ENCODE assay signal across 12 cellular contexts in genomic region chr18:75261430-75262223, GRCh38. TPM values are rescaled to one million over a fixed set of nuclear protein-coding genes. Genes with fewer than 3 reads are reported as not detected.
DNase-seq lines count a peak whose midpoint lies in the region; ATAC-seq lines count a peak whose summit lies in the region.
"Had no signal": no experiment of that assay in that cellular context is flagged by ENCODE, and none has a peak within 500 bp of the region (broad histone marks: within the 10 kb centered on the region; RNA-seq: fewer than 3 reads in every experiment).

No MANE protein-coding gene starts in this region.

- H3K27me3 ChIP-seq in CD4-positive, alpha-beta memory T cell (ENCODE audit: insufficient read depth, low read length) = no peaks in the 10 kb centered on the region
- H3K27me3 ChIP-seq: BE2C, dorsolateral prefrontal cortex had no signal

- peak; percentile 33 for ATAC-seq in activated naive CD8-positive, alpha-beta T cell treated with anti-CD3 and anti-CD28 coated beads, Interleukin-2, amount 50 U/mL, for 24 hours
- ATAC-seq in HG02588 (IDR thresholded peaks at IDR 0.05; ENCODE audit: unreplicated experiment) = peak; percentile 73
- peak; percentile 90 for ATAC-seq in HG03520 (IDR thresholded peaks at IDR 0.05; ENCODE audit: unreplicated experiment)
- peak; percentile 74 for ATAC-seq in stimulated activated naive CD8-positive, alpha-beta T cell treated with anti-CD3 and anti-CD28 coated beads, Interleukin-15, amount 100 ng/mL, for 72 hours
- ATAC-seq: psoas muscle had no signal

- no peaks in the 10 kb centered on the region for H3K36me3 Mint-ChIP-seq in activated naive CD8-positive, alpha-beta T cell treated with anti-CD3 and anti-CD28 coated beads, Interleukin-2, amount 50 U/mL, for 24 hours (ENCODE audit: low read depth)
- peaks cover 4% of the 10 kb centered on the region for H3K36me3 Mint-ChIP-seq in activated naive CD8-positive, alpha-beta T cell treated with anti-CD3 and anti-CD28 coated beads for 36 hours
- peaks cover 0 to 4% of the 10 kb centered on the region in 2 donors for H3K36me3 Mint-ChIP-seq in CD4-positive, alpha-beta memory T cell

- no peak overlapping the region for H3K4me3 ChIP-seq in CD4-positive, alpha-beta memory T cell (ENCODE audit: low read length in 2 of 2)
- H3K4me3 ChIP-seq: dorsolateral prefrontal cortex, psoas muscle had no signal

- H3K27ac ChIP-seq in CD4-positive, alpha-beta memory T cell (ENCODE audit: low read depth, low read length) = no peak overlapping the region
- H3K27ac ChIP-seq: dorsolateral prefrontal cortex, psoas muscle had no signal

- H3K4me1 ChIP-seq in CD4-positive, alpha-beta memory T cell (ENCODE audit: insufficient read depth, low read length) = peaks cover 3% of the 10 kb centered on the region
- H3K4me1 ChIP-seq: BE2C had no signal

- no peaks in the 10 kb centered on the region for H3K9me3 ChIP-seq in CD4-positive, alpha-beta memory T cell (ENCODE audit: control insufficient read depth in 1 of 2, low read length in 2 of 2)
- H3K9me3 ChIP-seq: BE2C, psoas muscle had no signal

- H3K36me3 ChIP-seq in CD4-positive, alpha-beta memory T cell (ENCODE audit: insufficient read depth, low read length) = no peaks in the 10 kb centered on the region
- H3K36me3 ChIP-seq: BE2C had no signal

- no peak for DNase-seq in activated naive CD8-positive, alpha-beta T cell treated with anti-CD3 and anti-CD28 coated beads, Interleukin-2, amount 50 U/mL, for 24 hours
- no peak for DNase-seq in activated naive CD8-positive, alpha-beta T cell treated with anti-CD3 and anti-CD28 coated beads for 36 hours
- no peak for DNase-seq in stimulated activated naive CD8-positive, alpha-beta T cell treated with anti-CD3 and anti-CD28 coated beads, Interleukin-15, amount 100 ng/mL, for 72 hours
- no peak for DNase-seq in NCI-H1694 (lab: John Stamatoyannopoulos, UW)
- DNase-seq in DMS53 treated with DMSO at 0.1 percent for 48 hours (lab: John Stamatoyannopoulos, UW; ENCODE audit: unreplicated experiment) = no peak
- no peak for DNase-seq in CD4-positive, alpha-beta memory T cell
- DNase-seq: BE2C, dorsolateral prefrontal cortex, NCI-H1092, psoas muscle had no signal

- no peaks in the 10 kb centered on the region for H3K9me3 Mint-ChIP-seq in activated naive CD8-positive, alpha-beta T cell treated with anti-CD3 and anti-CD28 coated beads, Interleukin-2, amount 50 U/mL, for 24 hours
- H3K9me3 Mint-ChIP-seq in activated naive CD8-positive, alpha-beta T cell treated with anti-CD3 and anti-CD28 coated beads for 36 hours = no peaks in the 10 kb centered on the region
- H3K9me3 Mint-ChIP-seq in stimulated activated naive CD8-positive, alpha-beta T cell treated with anti-CD3 and anti-CD28 coated beads, Interleukin-15, amount 100 ng/mL, for 72 hours = no peaks in the 10 kb centered on the region
- peaks cover 0 to 1% (median 0%) of the 10 kb centered on the region in 8 donors for H3K9me3 Mint-ChIP-seq in CD4-positive, alpha-beta memory T cell

- intact Hi-C loops in CD4-positive, alpha-beta memory T cell (cut with micrococcal nuclease) = no loop called here

- no peaks in the 10 kb centered on the region for H3K27me3 Mint-ChIP-seq in activated naive CD8-positive, alpha-beta T cell treated with anti-CD3 and anti-CD28 coated beads, Interleukin-2, amount 50 U/mL, for 24 hours
- H3K27me3 Mint-ChIP-seq in activated naive CD8-positive, alpha-beta T cell treated with anti-CD3 and anti-CD28 coated beads for 36 hours = no peaks in the 10 kb centered on the region
- no peaks in the 10 kb centered on the region for H3K27me3 Mint-ChIP-seq in stimulated activated naive CD8-positive, alpha-beta T cell treated with anti-CD3 and anti-CD28 coated beads, Interleukin-15, amount 100 ng/mL, for 72 hours
- no peaks in the 10 kb centered on the region for H3K27me3 Mint-ChIP-seq in CD4-positive, alpha-beta memory T cell

- H3K27ac Mint-ChIP-seq in activated naive CD8-positive, alpha-beta T cell treated with anti-CD3 and anti-CD28 coated beads, Interleukin-2, amount 50 U/mL, for 24 hours = no peak overlapping the region
- no peak overlapping the region for H3K27ac Mint-ChIP-seq in activated naive CD8-positive, alpha-beta T cell treated with anti-CD3 and anti-CD28 coated beads for 36 hours
- H3K27ac Mint-ChIP-seq in stimulated activated naive CD8-positive, alpha-beta T cell treated with anti-CD3 and anti-CD28 coated beads, Interleukin-15, amount 100 ng/mL, for 72 hours = peak overlapping the region in 1 of 2 donors; percentile 12
- H3K27ac Mint-ChIP-seq in CD4-positive, alpha-beta memory T cell = no peak overlapping the region

- no peak overlapping the region for H3K4me3 Mint-ChIP-seq in activated naive CD8-positive, alpha-beta T cell treated with anti-CD3 and anti-CD28 coated beads, Interleukin-2, amount 50 U/mL, for 24 hours
- no peak overlapping the region for H3K4me3 Mint-ChIP-seq in activated naive CD8-positive, alpha-beta T cell treated with anti-CD3 and anti-CD28 coated beads for 36 hours
- H3K4me3 Mint-ChIP-seq in stimulated activated naive CD8-positive, alpha-beta T cell treated with anti-CD3 and anti-CD28 coated beads, Interleukin-15, amount 100 ng/mL, for 72 hours = no peak overlapping the region
- no peak overlapping the region for H3K4me3 Mint-ChIP-seq in CD4-positive, alpha-beta memory T cell

- CTCF ChIA-PET in CD4-positive, alpha-beta memory T cell (lab: Charles Lee; ENCODE audit: partially characterized antibody) = interaction anchor here (1.3 kb wide), 1 partner anchor 19 kb away, joined by 3 read pairs; no protein-coding TSS in a partner anchor

- POLR2A ChIA-PET in CD4-positive, alpha-beta memory T cell (lab: Charles Lee; ENCODE audit: partially characterized antibody) = no interaction called here

- H3K4me1 Mint-ChIP-seq in activated naive CD8-positive, alpha-beta T cell treated with anti-CD3 and anti-CD28 coated beads, Interleukin-2, amount 50 U/mL, for 24 hours = peaks cover 22% of the 10 kb centered on the region
- H3K4me1 Mint-ChIP-seq in activated naive CD8-positive, alpha-beta T cell treated with anti-CD3 and anti-CD28 coated beads for 36 hours = peaks cover 37% of the 10 kb centered on the region
- peaks cover 49% of the 10 kb centered on the region for H3K4me1 Mint-ChIP-seq in stimulated activated naive CD8-positive, alpha-beta T cell treated with anti-CD3 and anti-CD28 coated beads, Interleukin-15, amount 100 ng/mL, for 72 hours
- peaks cover 30 to 66% (median 37%) of the 10 kb centered on the region in 4 donors for H3K4me1 Mint-ChIP-seq in CD4-positive, alpha-beta memory T cell

RNA-seq across cellular contexts. Expression of gene TSHZ1, which starts 51.0 kb away (rescaled TPM):
- 10 to 100 TPM; 11.2 to 11.4 TPM for total RNA-seq in activated naive CD8-positive, alpha-beta T cell treated with anti-CD3 and anti-CD28 coated beads for 36 hours
- 10 to 100 TPM; 30.1 to 32.0 TPM for total RNA-seq in CD4-positive, alpha-beta memory T cell
- 1 to 10 TPM in 1 of 2 donors, under 1 TPM in 1; 0.84 to 6.5 TPM for polyA plus RNA-seq in CD4-positive, alpha-beta memory T cell

RNA-seq across cellular contexts. Expression of gene PTGR3, which starts 52.7 kb away (rescaled TPM):
- 10 to 100 TPM; 20.2 to 23.2 TPM for total RNA-seq in activated naive CD8-positive, alpha-beta T cell treated with anti-CD3 and anti-CD28 coated beads for 36 hours
- 10 to 100 TPM; 55.9 to 56.7 TPM for total RNA-seq in CD4-positive, alpha-beta memory T cell
- polyA plus RNA-seq in CD4-positive, alpha-beta memory T cell = 10 to 100 TPM; 21.0 to 29.3 TPM

Comparison
In these comparisons a context has a peak if more than half of its experiments do, and no peak if none do; other contexts are left out.
1. ATAC-seq: peak in every context shown above with its lines; median percentile 90 in HG03520; 74 in stimulated activated naive CD8-positive, alpha-beta T cell treated with anti-CD3 and anti-CD28 coated beads, Interleukin-15, amount 100 ng/mL, for 72 hours; 73 in HG02588; 33 in activated naive CD8-positive, alpha-beta T cell treated with anti-CD3 and anti-CD28 coated beads, Interleukin-2, amount 50 U/mL, for 24 hours.